27 cellular contexts compared by ENCODE assay signal in the genomic region with DNA sequence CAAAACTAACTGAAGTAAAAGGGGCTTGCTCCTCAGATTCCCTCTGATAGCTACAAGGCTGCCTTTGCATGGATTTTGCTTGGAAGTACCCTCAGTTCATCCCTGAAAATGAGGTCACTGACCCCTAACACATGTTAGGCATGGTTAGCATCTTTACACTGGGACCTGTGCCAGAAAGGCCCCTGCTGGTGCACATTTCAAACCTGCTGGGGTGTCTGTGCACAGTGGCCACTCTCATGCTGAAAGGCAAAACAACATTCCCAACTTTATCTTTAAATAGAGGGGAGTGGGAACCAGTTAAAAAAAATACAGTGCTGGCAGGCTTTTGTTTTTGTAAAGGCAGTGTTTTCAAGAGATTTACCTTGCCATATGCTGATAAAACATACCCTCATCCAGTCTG.
A peak's percentile ranks its signal among the peaks of the same experiment; 100 is the strongest.
DNase-seq lines count a peak whose midpoint lies in the region; ATAC-seq and TF ChIP-seq lines count a peak whose summit lies in the region.
"Had no signal": no experiment of that assay in that cellular context is flagged by ENCODE, and none has a peak within 500 bp of the region (broad histone marks: within the 10 kb centered on the region; RNA-seq: fewer than 3 reads in every experiment).

No MANE protein-coding gene starts in this region.

- H3K27ac ChIP-seq in left ventricle myocardium inferior (replicated peaks): peak overlapping the region; percentile 88
- H3K27ac ChIP-seq: adrenal gland, HL-60, neutrophil, sigmoid colon, suprapubic skin had no signal

- TF ChIP-seq CTCF in left ventricle myocardium inferior (IDR thresholded peaks at IDR 0.05; ENCODE audit: borderline replicate concordance): no peak

- no peaks in the 10 kb centered on the region for H3K36me3 ChIP-seq in left ventricle myocardium inferior
- H3K36me3 ChIP-seq: adrenal gland, neutrophil, sigmoid colon, suprapubic skin had no signal

- H3K9me3 ChIP-seq in left ventricle myocardium inferior (replicated peaks): no peaks in the 10 kb centered on the region
- H3K9me3 ChIP-seq: adrenal gland, neutrophil, sigmoid colon, suprapubic skin had no signal

- DNase-seq in NCI-H146 (lab: John Stamatoyannopoulos, UW): peak; percentile 19
- no peak for DNase-seq in NCI-H146 treated with DMSO at 0.1 percent for 48 hours (lab: John Stamatoyannopoulos, UW; ENCODE audit: unreplicated experiment)
- no peak for DNase-seq in left ventricle myocardium inferior
- DNase-seq in Right ventricle myocardium superior: no peak
- no peak for DNase-seq in left ventricle myocardium superior
- DNase-seq in foreskin melanocyte: no peak
- DNase-seq: 8988T; activated CD4-positive, alpha-beta T cell treated with anti-CD3 and anti-CD28 coated beads, Interleukin-2, amount 50 U/mL, for 4 hours; activated CD4-positive, CD25-positive, alpha-beta regulatory T cell; activated naive CD4-positive, alpha-beta T cell treated with anti-CD3 and anti-CD28 coated beads for 36 hours; adrenal gland; CD4-positive, alpha-beta T cell; cortex of kidney; EL; GOT3; Kasumi-1; NCI-H1436 treated with DMSO at 0.1 percent for 48 hours; PC-3; sigmoid colon; stimulated activated CD4-positive, alpha-beta T cell treated with anti-CD3 and anti-CD28 coated beads, Interleukin-4, amount 100 ng/mL, for 4 hours; SW 1271 had no signal

- H3K27me3 ChIP-seq in left ventricle myocardium inferior (ENCODE audit: low read depth): no peaks in the 10 kb centered on the region
- H3K27me3 ChIP-seq: adrenal gland, neutrophil, sigmoid colon, suprapubic skin had no signal

- H3K4me3 ChIP-seq in left ventricle myocardium inferior: peak overlapping the region; percentile 11
- H3K4me3 ChIP-seq: adrenal gland, sigmoid colon, suprapubic skin had no signal

- peaks cover 93% of the 10 kb centered on the region for H3K4me1 ChIP-seq in left ventricle myocardium inferior

- ATAC-seq in Right ventricle myocardium superior (ENCODE audit: poor library complexity) (no peak), left ventricle myocardium superior (peak; percentile 31), HG02759 (IDR thresholded peaks at IDR 0.05; ENCODE audit: unreplicated experiment) (no peak), HG03521 (IDR thresholded peaks at IDR 0.05; ENCODE audit: unreplicated experiment) (no peak)
- ATAC-seq: PC-3; stimulated activated memory B cell treated with anti-CD40 and anti-IgM and Interleukin-4, amounts not matched to agents 10 μg/mL and 1 μg/mL and 100 μg/mL, for 72 hours had no signal

- intact Hi-C loops in left ventricle myocardium inferior (cut with micrococcal nuclease): no loop called here
- intact Hi-C loops in Right ventricle myocardium superior (cut with DNase I): no loop called here
- intact Hi-C loops in left ventricle myocardium superior (cut with micrococcal nuclease): no loop called here
